In genomic region chr12:18808221-18808620, GRCh38 we compare ENCODE assay signal across 15 cellular contexts.
DNase-seq lines count a peak whose midpoint lies in the region; ATAC-seq and TF ChIP-seq lines count a peak whose summit lies in the region.
"Had no signal": no experiment of that assay in that cellular context is flagged by ENCODE, and none has a peak within 500 bp of the region (broad histone marks: within the 10 kb centered on the region; RNA-seq: fewer than 3 reads in every experiment).

No MANE protein-coding gene starts in this region.

- no peaks in the 10 kb centered on the region for H3K4me1 ChIP-seq in A673 (ENCODE audit: insufficient read depth, low read length, poor library complexity, severe bottlenecking)
- H3K4me1 ChIP-seq in mesendoderm (ENCODE audit: control insufficient read depth, low read depth, low read length): no peaks in the 10 kb centered on the region
- H3K4me1 ChIP-seq: BE2C had no signal

- no peak overlapping the region for H4K8ac ChIP-seq in mesendoderm (ENCODE audit: low read depth, low read length)

- no peak overlapping the region for H3K56ac ChIP-seq in mesendoderm (ENCODE audit: low read length)

- no peak overlapping the region for H4K5ac ChIP-seq in mesendoderm (ENCODE audit: low read length)

- H3K4ac ChIP-seq in mesendoderm (ENCODE audit: low read depth, low read length): no peak overlapping the region

- POLR2A ChIA-PET in A673 (lab: Charles Lee; ENCODE audit: low non-redundant PET): no interaction called here

- CTCF ChIA-PET in A673 (lab: Charles Lee): no interaction called here

- WGBS in mesendoderm (ENCODE audit: extremely low coverage, insufficient coverage, low lambda C conversion rate): no CpG with 5 or more reads among the region's 2 CpGs

- intact Hi-C loops in A673 (cut with micrococcal nuclease; ENCODE audit: unreplicated experiment): no loop called here

- H2BK120ac ChIP-seq in mesendoderm (ENCODE audit: low read depth, low read length): no peak overlapping the region

- H2BK15ac ChIP-seq in mesendoderm (replicated peaks; ENCODE audit: low read depth): no peak overlapping the region

- no peak overlapping the region for H3K18ac ChIP-seq in mesendoderm (ENCODE audit: low read length)

- no peak for TF ChIP-seq CTCF in A673 (conservative IDR thresholded peaks at IDR 0.05; ENCODE audit: low read depth, low read length)

- BruUV-seq in A673 (replicated peaks; lab: Mats Ljungman, UMichigan): no TSS peak

- no peak overlapping the region for H2BK5ac ChIP-seq in mesendoderm (ENCODE audit: low read length)

- peak; percentile 53 for DNase-seq in A673 (ENCODE audit: low spot score)
- peak; percentile 39 for DNase-seq in DMS79 (lab: John Stamatoyannopoulos, UW)
- peak; percentile 56 for DNase-seq in NCI-H1436 (lab: John Stamatoyannopoulos, UW)
- peak; percentile 20 for DNase-seq in NCI-H2227 treated with DMSO at 0.1 percent for 48 hours (lab: John Stamatoyannopoulos, UW)
- DNase-seq in amniotic stem cell (lab: John Stamatoyannopoulos, UW): no peak
- DNase-seq in mesendoderm: no peak
- DNase-seq in caudate nucleus (lab: John Stamatoyannopoulos, UW): no peak
- DNase-seq: BE2C; CD8-positive, alpha-beta memory T cell; DMS53; H7 had no signal

- no peaks in the 10 kb centered on the region for H3K9me3 ChIP-seq in A673 (ENCODE audit: low read depth, low read length, poor library complexity, severe bottlenecking)
- H3K9me3 ChIP-seq: BE2C had no signal

- H3K9ac ChIP-seq in mesendoderm (ENCODE audit: low read length): no peak overlapping the region

- no peak for ATAC-seq in GM19324 (IDR thresholded peaks at IDR 0.05; ENCODE audit: low FRiP score, unreplicated experiment)
- ATAC-seq: GM12878, GM23338, HepG2 had no signal

- H3K23ac ChIP-seq in mesendoderm (ENCODE audit: low read length): no peak overlapping the region

- no peak overlapping the region for H3K4me2 ChIP-seq in mesendoderm (ENCODE audit: low read length)
- H3K4me2 ChIP-seq: GM23338 had no signal

- no peaks in the 10 kb centered on the region for H3K79me2 ChIP-seq in mesendoderm (ENCODE audit: control insufficient read depth, insufficient read depth, low read length)

- no peaks in the 10 kb centered on the region for H3K36me3 ChIP-seq in A673 (ENCODE audit: insufficient read depth, low read length, poor library complexity, severe bottlenecking)
- H3K36me3 ChIP-seq in mesendoderm (ENCODE audit: control insufficient read depth, insufficient read depth, low read length): no peaks in the 10 kb centered on the region
- H3K36me3 ChIP-seq: BE2C had no signal

- no peaks in the 10 kb centered on the region for H3K79me1 ChIP-seq in mesendoderm (ENCODE audit: low read length)

- H3K27ac ChIP-seq in A673 (ENCODE audit: low read depth, low read length, poor library complexity, severe bottlenecking): no peak overlapping the region
- H3K27ac ChIP-seq in mesendoderm (ENCODE audit: low read depth, low read length): no peak overlapping the region
- H3K27ac ChIP-seq in caudate nucleus (ENCODE audit: low read depth, low read length): no peak overlapping the region

- no peaks in the 10 kb centered on the region for H3K27me3 ChIP-seq in A673 (replicated peaks; ENCODE audit: insufficient read depth, low read depth, low read length, poor library complexity)
- no peaks in the 10 kb centered on the region for H3K27me3 ChIP-seq in mesendoderm (ENCODE audit: insufficient read depth, low read length, poor library complexity)
- H3K27me3 ChIP-seq: BE2C had no signal

- H2AK5ac ChIP-seq in mesendoderm (ENCODE audit: low read length): no peak overlapping the region

- H3K4me3 ChIP-seq in A673 (ENCODE audit: low read depth, low read length, poor library complexity, severe bottlenecking): no peak overlapping the region
- H3K4me3 ChIP-seq in mesendoderm (ENCODE audit: low read length): no peak overlapping the region
- H3K4me3 ChIP-seq: GM12878, GM23338 had no signal

Comparison
In these comparisons a context has a peak if more than half of its experiments do, and no peak if none do; other contexts are left out.
1. DNase-seq: peak in A673 (single experiment), DMS79 (single experiment), NCI-H1436 (single experiment) and NCI-H2227 treated with DMSO at 0.1 percent for 48 hours (single experiment); none in amniotic stem cell (single experiment), mesendoderm (single experiment) and caudate nucleus (0 of 61).